Comparison of ENCODE assay signal across 8 cellular contexts in the genomic region with DNA sequence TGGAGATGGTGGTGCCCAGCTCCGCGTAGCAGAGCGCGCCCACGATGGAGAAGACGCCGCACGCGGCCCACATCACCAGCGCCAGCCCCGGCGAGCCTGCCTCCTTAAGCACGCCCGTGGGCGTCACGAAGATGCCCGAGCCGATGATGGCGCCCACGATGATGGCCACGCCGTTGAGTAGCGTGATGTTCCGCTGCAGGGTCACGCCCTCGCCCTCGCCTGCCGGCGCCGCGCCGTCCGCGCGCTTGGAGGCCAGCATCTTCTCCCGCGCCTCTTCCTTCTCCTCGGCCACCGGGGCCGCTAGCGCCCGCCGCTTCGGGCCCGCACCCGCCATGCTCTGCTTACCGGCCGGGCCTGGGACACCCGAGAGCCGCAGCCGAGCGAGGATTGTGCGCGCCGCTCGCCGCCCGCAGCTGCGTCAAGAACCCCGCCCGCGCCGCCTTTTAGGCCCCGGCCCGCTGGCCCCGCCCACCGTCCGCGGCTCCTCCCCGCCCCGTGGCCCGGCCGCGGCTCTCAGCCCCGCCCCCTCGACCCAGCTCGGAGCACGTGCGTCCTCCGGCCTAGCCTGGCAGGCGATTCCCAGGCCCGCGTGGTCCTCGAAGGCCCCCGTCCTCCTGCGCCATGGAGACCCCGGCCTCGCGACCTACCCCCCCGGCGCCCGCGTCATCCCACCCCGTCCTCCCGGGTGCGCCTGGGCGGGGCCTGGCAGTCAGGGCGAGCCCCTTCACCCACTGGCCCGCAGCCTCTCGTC. TPM values are rescaled to one million over a fixed set of nuclear protein-coding genes. Genes with fewer than 3 reads are reported as not detected.
DNase-seq lines count a peak whose midpoint lies in the region; ATAC-seq and TF ChIP-seq lines count a peak whose summit lies in the region.
"Not testable (repeated sequence)": the region's sequence is repeated elsewhere in the genome, so short reads cannot be mapped to it uniquely, and the experiment has no call there.

No MANE protein-coding gene starts in this region.

- not testable (repeated sequence) for H3K9me3 Mint-ChIP-seq in activated CD8-positive, alpha-beta memory T cell treated with anti-CD3 and anti-CD28 coated beads, Interleukin-2, amount 10 ng/mL, durations not matched to agents 7 days and 5 days (ENCODE audit: low read depth)

- not testable (repeated sequence) for H3K36me3 ChIP-seq in BJ (ENCODE audit: control insufficient read depth, insufficient read depth, low read length); OCI-LY3 (replicated peaks; ENCODE audit: low read depth, low read length); lung (ENCODE audit: control insufficient read depth in 2 of 2, insufficient read depth in 2 of 2, low read length in 2 of 2)

- peaks cover 11% of the 10 kb centered on the region for H3K36me3 Mint-ChIP-seq in activated CD8-positive, alpha-beta memory T cell treated with anti-CD3 and anti-CD28 coated beads, Interleukin-2, amount 10 ng/mL, durations not matched to agents 7 days and 5 days

- H3K27me3 Mint-ChIP-seq in activated CD8-positive, alpha-beta memory T cell treated with anti-CD3 and anti-CD28 coated beads, Interleukin-2, amount 10 ng/mL, durations not matched to agents 7 days and 5 days, result not testable (repeated sequence)

- H3K4me3 Mint-ChIP-seq in activated CD8-positive, alpha-beta memory T cell treated with anti-CD3 and anti-CD28 coated beads, Interleukin-2, amount 10 ng/mL, durations not matched to agents 7 days and 5 days, result peak overlapping the region; percentile 93

- DNase-seq in BJ (ENCODE audit: low read depth), result not testable (repeated sequence)
- DNase-seq in HuH-7 (ENCODE audit: low spot score) (peak; percentile 59), lung (ENCODE audit: low spot score) (peak; percentile 84)
- peak; percentile 93 for DNase-seq in activated CD8-positive, alpha-beta memory T cell treated with anti-CD3 and anti-CD28 coated beads, Interleukin-2, amount 10 ng/mL, durations not matched to agents 7 days and 5 days
- DNase-seq in effector CD8-positive, alpha-beta T cell (lab: John Stamatoyannopoulos, UW), result peak; percentile 72
- peak; percentile 95 for DNase-seq in stimulated activated CD4-positive, alpha-beta T cell treated with anti-CD3 and anti-CD28 coated beads, Interleukin-4, amount 100 ng/mL, for 1 hour

- POLR2A ChIA-PET in BJ (lab: Charles Lee), result not testable (repeated sequence)

- peak overlapping the region; percentile 74 for H3K27ac ChIP-seq in OCI-LY3 (ENCODE audit: low read length)
- peak overlapping the region in 1 of 2 donors; percentile 73 for H3K27ac ChIP-seq in lung (ENCODE audit: low read depth in 1 of 2, low read length in 1 of 2)

- peaks cover 43% of the 10 kb centered on the region for H3K79me2 ChIP-seq in OCI-LY3 (ENCODE audit: low read length)

- peak overlapping the region; percentile 56 for H3K4me3 ChIP-seq in BJ (ENCODE audit: low read depth, low read length)
- peak overlapping the region; percentile 94 for H3K4me3 ChIP-seq in OCI-LY3 (ENCODE audit: low read length)
- peak overlapping the region; percentile 44 for H3K4me3 ChIP-seq in lung

- H2AFZ ChIP-seq in OCI-LY3 (ENCODE audit: low read depth, low read length), result not testable (repeated sequence)

- not testable (repeated sequence) for TF ChIP-seq CTCF in BJ (IDR thresholded peaks at IDR 0.05; ENCODE audit: insufficient read depth, low read depth, low read length); OCI-LY3 (IDR thresholded peaks at IDR 0.05; ENCODE audit: low read depth, low read length); lung (IDR thresholded peaks at IDR 0.05; ENCODE audit: control extremely low read depth, extremely low read depth)

- not testable (repeated sequence) for H3K27me3 ChIP-seq in BJ (ENCODE audit: control insufficient read depth, insufficient read depth, low read length); OCI-LY3 (ENCODE audit: low read depth, low read length); lung (ENCODE audit: control insufficient read depth, insufficient read depth)

- CTCF ChIA-PET in BJ (lab: Yijun Ruan, JAX), result not testable (repeated sequence)
- CTCF ChIA-PET in activated CD8-positive, alpha-beta memory T cell treated with anti-CD3 and anti-CD28 coated beads, Interleukin-2, amount 10 ng/mL, durations not matched to agents 7 days and 5 days (lab: Charles Lee), result interaction anchor here (0.5 to 0.6 kb wide), 2 partner anchors 13 to 28 kb away, joined by 3 to 4 read pairs; no protein-coding TSS in a partner anchor

- peak overlapping the region; percentile 73 for H3K4me2 ChIP-seq in OCI-LY3 (ENCODE audit: low read length)

- peak overlapping the region; percentile 88 for H3K9ac ChIP-seq in OCI-LY3 (ENCODE audit: low read length)

- ATAC-seq in GM19372 (IDR thresholded peaks at IDR 0.05; ENCODE audit: low read depth, unreplicated experiment), result peak; percentile 56
- peak; percentile 69 for ATAC-seq in activated CD8-positive, alpha-beta memory T cell treated with anti-CD3 and anti-CD28 coated beads, Interleukin-2, amount 10 ng/mL, durations not matched to agents 7 days and 5 days
- ATAC-seq in lung (ENCODE audit: insufficient read depth, low FRiP score), result peak; percentile 84

- WGBS in lung, 2 donors, result 3 to 6% methylated on average over 81 to 100 of the region's 100 CpGs

- H3K4me1 ChIP-seq in OCI-LY3 (ENCODE audit: low read length); lung (ENCODE audit: control insufficient read depth in 2 of 2, insufficient read depth in 2 of 2, low read length in 2 of 2): not testable (repeated sequence)

- peak overlapping the region; percentile 95 for H3K27ac Mint-ChIP-seq in activated CD8-positive, alpha-beta memory T cell treated with anti-CD3 and anti-CD28 coated beads, Interleukin-2, amount 10 ng/mL, durations not matched to agents 7 days and 5 days

- H3K9me3 ChIP-seq in OCI-LY3 (ENCODE audit: insufficient read depth, low read length); lung (ENCODE audit: control insufficient read depth in 2 of 2, insufficient read depth in 1 of 2, low read length in 1 of 2): not testable (repeated sequence)

- H4K20me1 ChIP-seq in OCI-LY3 (ENCODE audit: insufficient read depth, low read length), result not testable (repeated sequence)

- peaks cover 16% of the 10 kb centered on the region for H3K4me1 Mint-ChIP-seq in activated CD8-positive, alpha-beta memory T cell treated with anti-CD3 and anti-CD28 coated beads, Interleukin-2, amount 10 ng/mL, durations not matched to agents 7 days and 5 days

RNA-seq across cellular contexts. Expression of a gene that starts 49.6 kb away (rescaled TPM):
- polyA plus RNA-seq in BJ (2011; rRNA removed) (0.04 TPM in 1 of 2 replicates, not detected in the other), lung (10 to 100 TPM; 10.5 to 14.4 TPM)
- polyA minus RNA-seq in BJ (2011; rRNA and poly(A)+ RNA removed), result not detected in 2 replicates
- 100 to 1,000 TPM; 329 to 351 TPM for total RNA-seq in activated CD8-positive, alpha-beta memory T cell treated with anti-CD3 and anti-CD28 coated beads, Interleukin-2, amount 10 ng/mL, durations not matched to agents 7 days and 5 days
- 10 to 100 TPM in 1 of 2 donors, 1 to 10 TPM in 1; 5.8 to 52.5 TPM for total RNA-seq in lung

Comparison
In these comparisons a context has a peak if more than half of its experiments do, and no peak if none do; other contexts are left out.
1. H3K4me3 ChIP-seq: peak in every context shown above with its lines; median percentile 94 in OCI-LY3; 56 in BJ; 44 in lung.
2. RNA of a gene that starts 49.6 kb away (total RNA-seq): 329 to 351 TPM in activated CD8-positive, alpha-beta memory T cell treated with anti-CD3 and anti-CD28 coated beads, Interleukin-2, amount 10 ng/mL, durations not matched to agents 7 days and 5 days; 5.8 to 52.5 TPM in lung; every median in the first group is over 4 times any median in the second.
3. Peak in every context shown above with its lines, with median percentiles within 50 percentile points of each other: ATAC-seq.